In genomic region chr13:72651196-72651595, GRCh38 we compare ENCODE assay signal across 9 cellular contexts.
DNase-seq lines count a peak whose midpoint lies in the region; ATAC-seq, FAIRE-seq and TF ChIP-seq lines count a peak whose summit lies in the region.
"Had no signal": no experiment of that assay in that cellular context is flagged by ENCODE, and none has a peak within 500 bp of the region (broad histone marks: within the 10 kb centered on the region; RNA-seq: fewer than 3 reads in every experiment).

No MANE protein-coding gene starts in this region.

- H3K4me2 ChIP-seq in GM23338 (no peak overlapping the region), K562 (ENCODE audit: insufficient read depth, low read length) (no peak overlapping the region), neural progenitor cell (no peak overlapping the region)

- no peaks in the 10 kb centered on the region for H3K9me2 ChIP-seq in GM23338 (ENCODE audit: insufficient read depth)

- H3F3A ChIP-seq in GM23338 (replicated peaks; ENCODE audit: low read depth): no peaks in the 10 kb centered on the region
- H3F3A ChIP-seq in neural progenitor cell (ENCODE audit: low read depth): no peaks in the 10 kb centered on the region

- H3K9ac ChIP-seq in K562 (ENCODE audit: insufficient read depth in 1 of 2, low read depth in 2 of 2, low read length in 2 of 2) (no peak overlapping the region), neural progenitor cell (no peak overlapping the region)

- H3K27ac Mint-ChIP-seq in GM23338 (no peak overlapping the region), neural progenitor cell (peak overlapping the region; percentile 69)
- H3K27ac Mint-ChIP-seq: naive B cell had no signal

- in situ Hi-C loops in K562 (cut with MboI): no loop called here
- in situ Hi-C loops in transverse colon (cut with MboI; ENCODE audit: low pct_ligation_motif_present in 1 of 4, low pct_unique_long_range_greater_than_20kb in 1 of 4, low sequenced_read_pairs in 3 of 4): no loop called here

- ATAC-seq in GM23338: peak; percentile 85
- ATAC-seq in K562: no peak
- no peak for ATAC-seq in HG02642 (IDR thresholded peaks at IDR 0.05; ENCODE audit: poor library complexity, unreplicated experiment)

- H3K4me3 ChIP-seq in GM23338 (no peak overlapping the region), K562 (no peak overlapping the region), neural progenitor cell (no peak overlapping the region), transverse colon (no peak overlapping the region)

- H4K20me1 ChIP-seq in GM23338 (replicated peaks; ENCODE audit: insufficient read depth): no peaks in the 10 kb centered on the region
- H4K20me1 ChIP-seq in K562 (replicated peaks; ENCODE audit: control insufficient read depth, insufficient read depth, low read length): no peaks in the 10 kb centered on the region
- H4K20me1 ChIP-seq in neural progenitor cell (ENCODE audit: low read depth): no peaks in the 10 kb centered on the region

- intact Hi-C loops in K562 (cut with micrococcal nuclease) (no loop called here), transverse colon (cut with DNase I; ENCODE audit: low total_unique reads) (no loop called here)

- peak; percentile 57 to 69 for TF ChIP-seq CTCF in GM23338 (conservative IDR thresholded peaks at IDR 0.05; ENCODE audit: low read depth in 2 of 2)
- TF ChIP-seq CTCF in K562 (IDR thresholded peaks at IDR 0.05 in 2 of 3, conservative IDR thresholded peaks at IDR 0.05 in 1 of 3; ENCODE audit: insufficient read depth in 2 of 3, low read depth in 1 of 3, low read length in 3 of 3): no peak
- TF ChIP-seq CTCF in neural progenitor cell (IDR thresholded peaks at IDR 0.05): peak; percentile 67
- peak in 1 of 5 experiments; percentile 9 for TF ChIP-seq CTCF in transverse colon (IDR thresholded peaks at IDR 0.05)

- TF ChIP-seq EP300 in K562 (IDR thresholded peaks at IDR 0.05; ENCODE audit: low read length) (no peak), transverse colon (IDR thresholded peaks at IDR 0.05; ENCODE audit: low read depth) (no peak)

- 0 out of 4 replicates have a peak, but pooled peaks of 1 of the 2 experiments have one; percentile 11 for TF ChIP-seq RAD21 in K562 (CRISPR knock-in tag; conservative IDR thresholded peaks at IDR 0.05 in 1 of 2, IDR thresholded peaks at IDR 0.05 in 1 of 2)

- peaks cover 2% of the 10 kb centered on the region; the same call in 1 of the 3 replicates for H3K9me3 Mint-ChIP-seq in GM23338
- H3K9me3 Mint-ChIP-seq in neural progenitor cell: peaks cover 2% of the 10 kb centered on the region

- WGBS in K562 (ENCODE audit: insufficient coverage, low coverage, missing lambda C conversion rate): 1% methylated on average over 5 of the region's 5 CpGs
- WGBS in transverse colon (ENCODE audit: low coverage in 1 of 2), 2 donors: 32 to 33% methylated on average over 5 of the region's 5 CpGs

- peak; percentile 50 for DNase-seq in GM23338 (ENCODE audit: low spot score)
- DNase-seq in NCI-H2227 (lab: John Stamatoyannopoulos, UW; ENCODE audit: unreplicated experiment): peak; percentile 43
- no peak for DNase-seq in K562 (ENCODE audit: extremely low read depth in 1 of 4, low spot score in 3 of 4)
- DNase-seq in neural progenitor cell (ENCODE audit: low spot score): peak; percentile 58
- no peak for DNase-seq in central memory CD4-positive, alpha-beta T cell
- DNase-seq in NCI-H2107 (lab: John Stamatoyannopoulos, UW): no peak
- DNase-seq in transverse colon: no peak
- DNase-seq: naive B cell had no signal

- H3K36me3 ChIP-seq in GM23338 (ENCODE audit: insufficient read depth): no peaks in the 10 kb centered on the region
- H3K36me3 ChIP-seq in K562 (ENCODE audit: control insufficient read depth, insufficient read depth, low read length): no peaks in the 10 kb centered on the region
- H3K36me3 ChIP-seq in neural progenitor cell: no peaks in the 10 kb centered on the region
- no peaks in the 10 kb centered on the region for H3K36me3 ChIP-seq in transverse colon

- POLR2A ChIA-PET in K562 (lab: Yijun Ruan, JAX): no interaction called here

- CTCF ChIA-PET in K562 (lab: Yijun Ruan, JAX; ENCODE audit: low intra/inter-chr PET ratio): no interaction called here

- H3K9me3 ChIP-seq in K562 (replicated peaks; ENCODE audit: control insufficient read depth, insufficient read depth, low read depth, low read length): no peaks in the 10 kb centered on the region
- no peaks in the 10 kb centered on the region for H3K9me3 ChIP-seq in neural progenitor cell (ENCODE audit: low read depth)
- no peaks in the 10 kb centered on the region for H3K9me3 ChIP-seq in transverse colon

- H2AFZ ChIP-seq in GM23338 (no peak overlapping the region), K562 (ENCODE audit: low read depth, low read length) (no peak overlapping the region), neural progenitor cell (replicated peaks) (no peak overlapping the region)

- H3K79me2 ChIP-seq in GM23338 (replicated peaks; ENCODE audit: insufficient read depth): no peaks in the 10 kb centered on the region
- H3K79me2 ChIP-seq in K562 (ENCODE audit: control insufficient read depth, insufficient read depth, low read length): no peaks in the 10 kb centered on the region
- H3K79me2 ChIP-seq in neural progenitor cell (ENCODE audit: low read depth): no peaks in the 10 kb centered on the region

- H3K4me1 ChIP-seq in GM23338 (ENCODE audit: insufficient read depth): no peaks in the 10 kb centered on the region
- no peaks in the 10 kb centered on the region for H3K4me1 ChIP-seq in K562 (replicated peaks in 1 of 2; ENCODE audit: control insufficient read depth in 2 of 2, insufficient read depth in 2 of 2, low read length in 2 of 2)
- H3K4me1 ChIP-seq in neural progenitor cell: no peaks in the 10 kb centered on the region
- no peaks in the 10 kb centered on the region for H3K4me1 ChIP-seq in transverse colon

- H3K27me3 Mint-ChIP-seq in GM23338 (ENCODE audit: insufficient read depth, low read depth, poor library complexity) (no peaks in the 10 kb centered on the region), neural progenitor cell (ENCODE audit: insufficient read depth, low read depth) (no peaks in the 10 kb centered on the region)

- no peaks in the 10 kb centered on the region for H3K36me3 Mint-ChIP-seq in GM23338 (ENCODE audit: low read depth)
- H3K36me3 Mint-ChIP-seq in neural progenitor cell: no peaks in the 10 kb centered on the region
- H3K36me3 Mint-ChIP-seq: naive B cell had no signal

- TF ChIP-seq POLR2A in K562 (conservative IDR thresholded peaks at IDR 0.05) (no peak), transverse colon (IDR thresholded peaks at IDR 0.05) (no peak)

- no peak for FAIRE-seq in K562 (lab: Jason Lieb, UNC)

- H3K27me3 ChIP-seq in GM23338 (ENCODE audit: insufficient read depth) (no peaks in the 10 kb centered on the region), K562 (ENCODE audit: control insufficient read depth in 2 of 2, insufficient read depth in 2 of 2, low read length in 2 of 2) (no peaks in the 10 kb centered on the region), neural progenitor cell (no peaks in the 10 kb centered on the region), transverse colon (no peaks in the 10 kb centered on the region)

- H3K4me1 Mint-ChIP-seq in GM23338 (peaks cover 3% of the 10 kb centered on the region; the same call in 1 of the 3 replicates), neural progenitor cell (no peaks in the 10 kb centered on the region)
- H3K4me1 Mint-ChIP-seq: naive B cell had no signal

- no peak overlapping the region for H3K4me3 Mint-ChIP-seq in GM23338
- no peak overlapping the region for H3K4me3 Mint-ChIP-seq in neural progenitor cell
- H3K4me3 Mint-ChIP-seq: naive B cell had no signal

- no TSS peak for BruUV-seq in K562 (replicated peaks; lab: Mats Ljungman, UMichigan)

- no peaks in the 10 kb centered on the region for H3K9me1 ChIP-seq in K562 (ENCODE audit: control insufficient read depth, insufficient read depth, low read length)

- H3K27ac ChIP-seq in GM23338 (ENCODE audit: low read depth) (no peak overlapping the region), K562 (ENCODE audit: extremely low read depth, low read depth, low read length) (no peak overlapping the region), neural progenitor cell (no peak overlapping the region), transverse colon (no peak overlapping the region)

TF ChIP-seq in GM23338, 12 proteins besides CTCF, POLR2A, EP300 and RAD21:
- TF ChIP-seq, protein P1, sequence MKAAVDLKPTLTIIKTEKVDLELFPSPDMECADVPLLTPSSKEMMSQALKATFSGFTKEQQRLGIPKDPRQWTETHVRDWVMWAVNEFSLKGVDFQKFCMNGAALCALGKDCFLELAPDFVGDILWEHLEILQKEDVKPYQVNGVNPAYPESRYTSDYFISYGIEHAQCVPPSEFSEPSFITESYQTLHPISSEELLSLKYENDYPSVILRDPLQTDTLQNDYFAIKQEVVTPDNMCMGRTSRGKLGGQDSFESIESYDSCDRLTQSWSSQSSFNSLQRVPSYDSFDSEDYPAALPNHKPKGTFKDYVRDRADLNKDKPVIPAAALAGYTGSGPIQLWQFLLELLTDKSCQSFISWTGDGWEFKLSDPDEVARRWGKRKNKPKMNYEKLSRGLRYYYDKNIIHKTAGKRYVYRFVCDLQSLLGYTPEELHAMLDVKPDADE (IDR thresholded peaks at IDR 0.05): no peak

Comparison
In these comparisons a context has a peak if more than half of its experiments do, and no peak if none do; other contexts are left out.
1. DNase-seq: peak in GM23338 (single experiment), NCI-H2227 (single experiment) and neural progenitor cell (single experiment); none in K562 (0 of 4), central memory CD4-positive, alpha-beta T cell (single experiment), NCI-H2107 (single experiment) and transverse colon (single experiment).
2. CTCF ChIP-seq: peak in GM23338 (2 of 2) and neural progenitor cell (single experiment); none in K562 (0 of 3).